1 cellular context compared by ENCODE assay signal in genomic region chr2:8684885-8685696, GRCh38.
A peak's percentile ranks its signal among the peaks of the same experiment; 100 is the strongest.
TF ChIP-seq lines count a peak whose summit lies in the region.

No MANE protein-coding gene starts in this region.

TF ChIP-seq in HepG2, 621 proteins besides CTCF, POLR2A, EP300 and RAD21 (continued from another document and continues in another):
- TF ChIP-seq SRSF4 (IDR thresholded peaks at IDR 0.05; ENCODE audit: low read depth, low read length, poor library complexity, severe bottlenecking) (no peak), SP4 (CRISPR knock-in tag; IDR thresholded peaks at IDR 0.05) (peak; percentile 50; the same call in 1 of the 2 replicates), ZBTB34 (CRISPR knock-in tag; IDR thresholded peaks at IDR 0.05) (peak; percentile 22), RBM39 (IDR thresholded peaks at IDR 0.05; ENCODE audit: low read depth, low read length, poor library complexity, severe bottlenecking) (peak; percentile 81), ZNF772 (CRISPR knock-in tag; IDR thresholded peaks at IDR 0.05) (peak; percentile 94), CREBL2 (CRISPR knock-in tag; IDR thresholded peaks at IDR 0.05; ENCODE audit: borderline replicate concordance) (no peak; the same call in 1 of the 2 replicates), ZNF430 (CRISPR knock-in tag; IDR thresholded peaks at IDR 0.05) (no peak; the same call in 1 of the 2 replicates), RXRA (CRISPR knock-in tag; IDR thresholded peaks at IDR 0.05) (peak; percentile 50; the same call in 1 of the 2 replicates), RCOR2 (CRISPR knock-in tag; IDR thresholded peaks at IDR 0.05) (no peak), ZNF572 (CRISPR knock-in tag; IDR thresholded peaks at IDR 0.05) (no peak), GABPB1 (CRISPR knock-in tag; IDR thresholded peaks at IDR 0.05) (peak; percentile 60; the same call in 1 of the 2 replicates), FLYWCH1 (CRISPR knock-in tag; IDR thresholded peaks at IDR 0.05) (peak; percentile 72; the same call in 1 of the 2 replicates), BRF2 (CRISPR knock-in tag; IDR thresholded peaks at IDR 0.05) (peak; percentile 83), ZNF83 (CRISPR knock-in tag; IDR thresholded peaks at IDR 0.05; ENCODE audit: borderline replicate concordance) (0 out of 2 replicates have a peak, but pooled peaks have one; percentile 22), MLXIP (CRISPR knock-in tag; IDR thresholded peaks at IDR 0.05; ENCODE audit: borderline replicate concordance) (peak; percentile 42; the same call in 1 of the 2 replicates), ZKSCAN1 (IDR thresholded peaks at IDR 0.05; ENCODE audit: low read length) (peak; percentile 7; the same call in 1 of the 2 replicates), ZNF431 (CRISPR knock-in tag; IDR thresholded peaks at IDR 0.05; ENCODE audit: borderline replicate concordance, low read depth) (no peak), ZFY (CRISPR knock-in tag; IDR thresholded peaks at IDR 0.05) (peak; percentile 67), ZNF790 (CRISPR knock-in tag; IDR thresholded peaks at IDR 0.05; ENCODE audit: borderline replicate concordance) (peak; percentile 66; the same call in 1 of the 2 replicates), ZNF234 (CRISPR knock-in tag; conservative IDR thresholded peaks at IDR 0.05) (peak; percentile 51; the same call in 1 of the 2 replicates), SOX5 (CRISPR knock-in tag; IDR thresholded peaks at IDR 0.05; ENCODE audit: borderline replicate concordance) (no peak), ZNF598 (CRISPR knock-in tag; IDR thresholded peaks at IDR 0.05; ENCODE audit: borderline replicate concordance) (peak; percentile 67; the same call in 1 of the 2 replicates), HOMEZ (CRISPR knock-in tag; IDR thresholded peaks at IDR 0.05; ENCODE audit: low read depth) (no peak), HIVEP1 (CRISPR knock-in tag; IDR thresholded peaks at IDR 0.05) (peak; percentile 68), CHCHD3 (CRISPR knock-in tag; IDR thresholded peaks at IDR 0.05) (no peak), ZNF784 (CRISPR knock-in tag; IDR thresholded peaks at IDR 0.05; ENCODE audit: borderline replicate concordance) (0 out of 2 replicates have a peak, but pooled peaks have one; percentile 29), ZNF800 (CRISPR knock-in tag; IDR thresholded peaks at IDR 0.05) (0 out of 2 replicates have a peak, but pooled peaks have one; percentile 32), ZSCAN29 (CRISPR knock-in tag; conservative IDR thresholded peaks at IDR 0.05) (0 out of 2 replicates have a peak, but pooled peaks have one; percentile 34), ZNF644 (CRISPR knock-in tag; IDR thresholded peaks at IDR 0.05; ENCODE audit: low read depth) (no peak), ZNF747 (CRISPR knock-in tag; IDR thresholded peaks at IDR 0.05; ENCODE audit: borderline replicate concordance) (peak; percentile 60; the same call in 1 of the 2 replicates), PHF20 (CRISPR knock-in tag; IDR thresholded peaks at IDR 0.05) (peak; percentile 27; the same call in 1 of the 2 replicates), ZBTB8A (CRISPR knock-in tag; IDR thresholded peaks at IDR 0.05; ENCODE audit: borderline replicate concordance, low read depth) (0 out of 2 replicates have a peak, but pooled peaks have one; percentile 33), ZNF496 (CRISPR knock-in tag; IDR thresholded peaks at IDR 0.05; ENCODE audit: insufficient replicate concordance) (no peak), ZNF839 (CRISPR knock-in tag; IDR thresholded peaks at IDR 0.05; ENCODE audit: borderline replicate concordance) (0 out of 2 replicates have a peak, but pooled peaks have one; percentile 64), ZNF121 (CRISPR knock-in tag; IDR thresholded peaks at IDR 0.05) (peak; percentile 46; the same call in 1 of the 2 replicates), NFE2L1 (CRISPR knock-in tag; IDR thresholded peaks at IDR 0.05; ENCODE audit: borderline replicate concordance) (peak; percentile 35; the same call in 1 of the 2 replicates), CENPX (CRISPR knock-in tag; IDR thresholded peaks at IDR 0.05) (no peak), ZNF770 (CRISPR knock-in tag; IDR thresholded peaks at IDR 0.05) (peak; percentile 60), ZNF329 (CRISPR knock-in tag; IDR thresholded peaks at IDR 0.05; ENCODE audit: low read depth) (peak; percentile 39; the same call in 1 of the 2 replicates), ZNF557 (CRISPR knock-in tag; IDR thresholded peaks at IDR 0.05) (peak; percentile 87; the same call in 1 of the 2 replicates), HNF4A (CRISPR knock-in tag; IDR thresholded peaks at IDR 0.05) (peak; percentile 14; the same call in 1 of the 2 replicates), ZFX (CRISPR knock-in tag; IDR thresholded peaks at IDR 0.05; ENCODE audit: low read depth) (peak; percentile 53; the same call in 1 of the 2 replicates), ZNF850 (CRISPR knock-in tag; conservative IDR thresholded peaks at IDR 0.05) (no peak)
- TF ChIP-seq, protein P1, sequence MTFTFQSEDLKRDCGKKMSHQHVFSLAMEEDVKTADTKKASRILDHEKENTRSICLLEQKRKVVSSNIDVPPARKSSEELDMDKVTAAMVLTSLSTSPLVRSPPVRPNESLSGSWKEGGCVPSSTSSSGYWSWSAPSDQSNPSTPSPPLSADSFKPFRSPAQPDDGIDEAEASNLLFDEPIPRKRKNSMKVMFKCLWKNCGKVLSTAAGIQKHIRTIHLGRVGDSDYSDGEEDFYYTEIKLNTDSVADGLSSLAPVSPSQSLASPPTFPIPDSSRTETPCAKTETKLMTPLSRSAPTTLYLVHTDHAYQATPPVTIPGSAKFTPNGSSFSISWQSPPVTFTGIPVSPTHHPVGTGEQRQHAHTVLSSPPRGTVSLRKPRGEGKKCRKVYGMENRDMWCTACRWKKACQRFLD (CRISPR knock-in tag; IDR thresholded peaks at IDR 0.05; ENCODE audit: borderline replicate concordance): peak; percentile 82; the same call in 1 of the 2 replicates
- TF ChIP-seq, protein P2, sequence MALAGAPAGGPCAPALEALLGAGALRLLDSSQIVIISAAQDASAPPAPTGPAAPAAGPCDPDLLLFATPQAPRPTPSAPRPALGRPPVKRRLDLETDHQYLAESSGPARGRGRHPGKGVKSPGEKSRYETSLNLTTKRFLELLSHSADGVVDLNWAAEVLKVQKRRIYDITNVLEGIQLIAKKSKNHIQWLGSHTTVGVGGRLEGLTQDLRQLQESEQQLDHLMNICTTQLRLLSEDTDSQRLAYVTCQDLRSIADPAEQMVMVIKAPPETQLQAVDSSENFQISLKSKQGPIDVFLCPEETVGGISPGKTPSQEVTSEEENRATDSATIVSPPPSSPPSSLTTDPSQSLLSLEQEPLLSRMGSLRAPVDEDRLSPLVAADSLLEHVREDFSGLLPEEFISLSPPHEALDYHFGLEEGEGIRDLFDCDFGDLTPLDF (CRISPR knock-in tag; IDR thresholded peaks at IDR 0.05): no peak; the same call in 1 of the 2 replicates
- TF ChIP-seq, protein P3, sequence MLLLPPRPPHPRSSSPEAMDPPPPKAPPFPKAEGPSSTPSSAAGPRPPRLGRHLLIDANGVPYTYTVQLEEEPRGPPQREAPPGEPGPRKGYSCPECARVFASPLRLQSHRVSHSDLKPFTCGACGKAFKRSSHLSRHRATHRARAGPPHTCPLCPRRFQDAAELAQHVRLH (CRISPR knock-in tag; IDR thresholded peaks at IDR 0.05; ENCODE audit: borderline replicate concordance, low read depth): peak; percentile 49; the same call in 1 of the 2 replicates
- TF ChIP-seq, protein P4, sequence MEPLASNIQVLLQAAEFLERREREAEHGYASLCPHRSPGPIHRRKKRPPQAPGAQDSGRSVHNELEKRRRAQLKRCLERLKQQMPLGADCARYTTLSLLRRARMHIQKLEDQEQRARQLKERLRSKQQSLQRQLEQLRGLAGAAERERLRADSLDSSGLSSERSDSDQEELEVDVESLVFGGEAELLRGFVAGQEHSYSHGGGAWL (CRISPR knock-in tag; IDR thresholded peaks at IDR 0.05): peak; percentile 81
- TF ChIP-seq, protein P5, sequence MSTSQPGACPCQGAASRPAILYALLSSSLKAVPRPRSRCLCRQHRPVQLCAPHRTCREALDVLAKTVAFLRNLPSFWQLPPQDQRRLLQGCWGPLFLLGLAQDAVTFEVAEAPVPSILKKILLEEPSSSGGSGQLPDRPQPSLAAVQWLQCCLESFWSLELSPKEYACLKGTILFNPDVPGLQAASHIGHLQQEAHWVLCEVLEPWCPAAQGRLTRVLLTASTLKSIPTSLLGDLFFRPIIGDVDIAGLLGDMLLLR (CRISPR knock-in tag; IDR thresholded peaks at IDR 0.05): 0 out of 2 replicates have a peak, but pooled peaks have one; percentile 41
